1 cellular context compared by ENCODE assay signal in genomic region chr6:38702471-38703397, GRCh38.
TF ChIP-seq lines count a peak whose summit lies in the region.

Gene GLO1, minus strand, starts transcription at chr6:38703145. Its CDS starts 91 bp downstream, at chr6:38703054.

TF ChIP-seq in K562, 482 proteins besides CTCF, POLR2A, EP300 and RAD21 (continued from another document and continues in another):
- TF ChIP-seq, protein P1, sequence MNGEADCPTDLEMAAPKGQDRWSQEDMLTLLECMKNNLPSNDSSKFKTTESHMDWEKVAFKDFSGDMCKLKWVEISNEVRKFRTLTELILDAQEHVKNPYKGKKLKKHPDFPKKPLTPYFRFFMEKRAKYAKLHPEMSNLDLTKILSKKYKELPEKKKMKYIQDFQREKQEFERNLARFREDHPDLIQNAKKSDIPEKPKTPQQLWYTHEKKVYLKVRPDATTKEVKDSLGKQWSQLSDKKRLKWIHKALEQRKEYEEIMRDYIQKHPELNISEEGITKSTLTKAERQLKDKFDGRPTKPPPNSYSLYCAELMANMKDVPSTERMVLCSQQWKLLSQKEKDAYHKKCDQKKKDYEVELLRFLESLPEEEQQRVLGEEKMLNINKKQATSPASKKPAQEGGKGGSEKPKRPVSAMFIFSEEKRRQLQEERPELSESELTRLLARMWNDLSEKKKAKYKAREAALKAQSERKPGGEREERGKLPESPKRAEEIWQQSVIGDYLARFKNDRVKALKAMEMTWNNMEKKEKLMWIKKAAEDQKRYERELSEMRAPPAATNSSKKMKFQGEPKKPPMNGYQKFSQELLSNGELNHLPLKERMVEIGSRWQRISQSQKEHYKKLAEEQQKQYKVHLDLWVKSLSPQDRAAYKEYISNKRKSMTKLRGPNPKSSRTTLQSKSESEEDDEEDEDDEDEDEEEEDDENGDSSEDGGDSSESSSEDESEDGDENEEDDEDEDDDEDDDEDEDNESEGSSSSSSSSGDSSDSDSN (IDR thresholded peaks at IDR 0.05; ENCODE audit: borderline replicate concordance in 1 of 2, low read depth in 2 of 2, low read length in 2 of 2): no peak
- TF ChIP-seq YBX1 (IDR thresholded peaks at IDR 0.05) (no peak), CBFA2T2 (conservative IDR thresholded peaks at IDR 0.05) (no peak), ZBTB17 (CRISPR knock-in tag; IDR thresholded peaks at IDR 0.05) (peak; percentile 77), CBX5 (IDR thresholded peaks at IDR 0.05; ENCODE audit: borderline replicate concordance, low read depth) (no peak), DIDO1 (tag; IDR thresholded peaks at IDR 0.05; ENCODE audit: low read depth) (no peak), IFI16 (CRISPR knock-in tag; IDR thresholded peaks at IDR 0.05) (no peak), SAFB (IDR thresholded peaks at IDR 0.05; ENCODE audit: borderline replicate concordance, low read depth, low read length) (0 out of 2 replicates have a peak, but pooled peaks have one; percentile 19), GTF2A2 (tag; IDR thresholded peaks at IDR 0.05) (peak; percentile 66), ZNF507 (tag; conservative IDR thresholded peaks at IDR 0.05) (no peak), ZNF431 (CRISPR knock-in tag; IDR thresholded peaks at IDR 0.05) (peak; percentile 72), ZNF696 (CRISPR knock-in tag; conservative IDR thresholded peaks at IDR 0.05) (peak; percentile 57; the same call in 1 of the 2 replicates), CHAMP1 (IDR thresholded peaks at IDR 0.05) (0 out of 2 replicates have a peak, but pooled peaks have one; percentile 53), ZBTB1 (CRISPR knock-in tag; IDR thresholded peaks at IDR 0.05; ENCODE audit: borderline replicate concordance, low read depth) (no peak), SOX6 (IDR thresholded peaks at IDR 0.05) (peak; percentile 12; the same call in 1 of the 2 replicates), JUNB (CRISPR knock-in tag; conservative IDR thresholded peaks at IDR 0.05) (no peak), TCFL5 (CRISPR knock-in tag; conservative IDR thresholded peaks at IDR 0.05) (no peak), E2F4 (CRISPR knock-in tag; IDR thresholded peaks at IDR 0.05; ENCODE audit: low read depth) (peak; percentile 84), U2AF2 (optimal IDR thresholded peaks at IDR 0.05; ENCODE audit: low read depth, low read length) (no peak), BDP1 (IDR thresholded peaks at IDR 0.05; ENCODE audit: insufficient read depth, insufficient read length) (no peak), SNIP1 (IDR thresholded peaks at IDR 0.05; ENCODE audit: low read depth) (peak; percentile 93), ZNF449 (CRISPR knock-in tag; IDR thresholded peaks at IDR 0.05) (no peak), TAF7 (tag; IDR thresholded peaks at IDR 0.05) (peak; percentile 93), KHSRP (IDR thresholded peaks at IDR 0.05) (no peak), NCOA2 (IDR thresholded peaks at IDR 0.05; ENCODE audit: partially characterized antibody in 2 of 2) (no peak), GABPB1 (CRISPR knock-in tag; IDR thresholded peaks at IDR 0.05) (peak; percentile 80), DACH1 (IDR thresholded peaks at IDR 0.05; ENCODE audit: partially characterized antibody) (no peak), MEF2D (tag; conservative IDR thresholded peaks at IDR 0.05; ENCODE audit: low read depth) (no peak), NFATC3 (IDR thresholded peaks at IDR 0.05) (no peak), ZKSCAN8 (CRISPR knock-in tag; IDR thresholded peaks at IDR 0.05) (no peak)
- TF ChIP-seq, protein P2, sequence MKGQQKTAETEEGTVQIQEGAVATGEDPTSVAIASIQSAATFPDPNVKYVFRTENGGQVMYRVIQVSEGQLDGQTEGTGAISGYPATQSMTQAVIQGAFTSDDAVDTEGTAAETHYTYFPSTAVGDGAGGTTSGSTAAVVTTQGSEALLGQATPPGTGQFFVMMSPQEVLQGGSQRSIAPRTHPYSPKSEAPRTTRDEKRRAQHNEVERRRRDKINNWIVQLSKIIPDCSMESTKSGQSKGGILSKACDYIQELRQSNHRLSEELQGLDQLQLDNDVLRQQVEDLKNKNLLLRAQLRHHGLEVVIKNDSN (CRISPR knock-in tag; IDR thresholded peaks at IDR 0.05): no peak
- TF ChIP-seq, protein P3, sequence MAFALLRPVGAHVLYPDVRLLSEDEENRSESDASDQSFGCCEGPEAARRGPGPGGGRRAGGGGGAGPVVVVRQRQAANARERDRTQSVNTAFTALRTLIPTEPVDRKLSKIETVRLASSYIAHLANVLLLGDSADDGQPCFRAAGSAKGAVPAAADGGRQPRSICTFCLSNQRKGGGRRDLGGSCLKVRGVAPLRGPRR (CRISPR knock-in tag; IDR thresholded peaks at IDR 0.05): no peak
- TF ChIP-seq, protein P4, sequence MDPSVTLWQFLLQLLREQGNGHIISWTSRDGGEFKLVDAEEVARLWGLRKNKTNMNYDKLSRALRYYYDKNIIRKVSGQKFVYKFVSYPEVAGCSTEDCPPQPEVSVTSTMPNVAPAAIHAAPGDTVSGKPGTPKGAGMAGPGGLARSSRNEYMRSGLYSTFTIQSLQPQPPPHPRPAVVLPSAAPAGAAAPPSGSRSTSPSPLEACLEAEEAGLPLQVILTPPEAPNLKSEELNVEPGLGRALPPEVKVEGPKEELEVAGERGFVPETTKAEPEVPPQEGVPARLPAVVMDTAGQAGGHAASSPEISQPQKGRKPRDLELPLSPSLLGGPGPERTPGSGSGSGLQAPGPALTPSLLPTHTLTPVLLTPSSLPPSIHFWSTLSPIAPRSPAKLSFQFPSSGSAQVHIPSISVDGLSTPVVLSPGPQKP (CRISPR knock-in tag; IDR thresholded peaks at IDR 0.05): no peak
- TF ChIP-seq, protein P5, sequence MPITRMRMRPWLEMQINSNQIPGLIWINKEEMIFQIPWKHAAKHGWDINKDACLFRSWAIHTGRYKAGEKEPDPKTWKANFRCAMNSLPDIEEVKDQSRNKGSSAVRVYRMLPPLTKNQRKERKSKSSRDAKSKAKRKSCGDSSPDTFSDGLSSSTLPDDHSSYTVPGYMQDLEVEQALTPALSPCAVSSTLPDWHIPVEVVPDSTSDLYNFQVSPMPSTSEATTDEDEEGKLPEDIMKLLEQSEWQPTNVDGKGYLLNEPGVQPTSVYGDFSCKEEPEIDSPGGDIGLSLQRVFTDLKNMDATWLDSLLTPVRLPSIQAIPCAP (CRISPR knock-in tag; IDR thresholded peaks at IDR 0.05; ENCODE audit: borderline replicate concordance): no peak
- TF ChIP-seq, protein P6, sequence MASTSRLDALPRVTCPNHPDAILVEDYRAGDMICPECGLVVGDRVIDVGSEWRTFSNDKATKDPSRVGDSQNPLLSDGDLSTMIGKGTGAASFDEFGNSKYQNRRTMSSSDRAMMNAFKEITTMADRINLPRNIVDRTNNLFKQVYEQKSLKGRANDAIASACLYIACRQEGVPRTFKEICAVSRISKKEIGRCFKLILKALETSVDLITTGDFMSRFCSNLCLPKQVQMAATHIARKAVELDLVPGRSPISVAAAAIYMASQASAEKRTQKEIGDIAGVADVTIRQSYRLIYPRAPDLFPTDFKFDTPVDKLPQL (IDR thresholded peaks at IDR 0.05; ENCODE audit: extremely low read depth, insufficient read length): peak; percentile 63
- TF ChIP-seq, protein P7, sequence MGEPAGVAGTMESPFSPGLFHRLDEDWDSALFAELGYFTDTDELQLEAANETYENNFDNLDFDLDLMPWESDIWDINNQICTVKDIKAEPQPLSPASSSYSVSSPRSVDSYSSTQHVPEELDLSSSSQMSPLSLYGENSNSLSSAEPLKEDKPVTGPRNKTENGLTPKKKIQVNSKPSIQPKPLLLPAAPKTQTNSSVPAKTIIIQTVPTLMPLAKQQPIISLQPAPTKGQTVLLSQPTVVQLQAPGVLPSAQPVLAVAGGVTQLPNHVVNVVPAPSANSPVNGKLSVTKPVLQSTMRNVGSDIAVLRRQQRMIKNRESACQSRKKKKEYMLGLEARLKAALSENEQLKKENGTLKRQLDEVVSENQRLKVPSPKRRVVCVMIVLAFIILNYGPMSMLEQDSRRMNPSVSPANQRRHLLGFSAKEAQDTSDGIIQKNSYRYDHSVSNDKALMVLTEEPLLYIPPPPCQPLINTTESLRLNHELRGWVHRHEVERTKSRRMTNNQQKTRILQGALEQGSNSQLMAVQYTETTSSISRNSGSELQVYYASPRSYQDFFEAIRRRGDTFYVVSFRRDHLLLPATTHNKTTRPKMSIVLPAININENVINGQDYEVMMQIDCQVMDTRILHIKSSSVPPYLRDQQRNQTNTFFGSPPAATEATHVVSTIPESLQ (CRISPR knock-in tag; IDR thresholded peaks at IDR 0.05): 0 out of 2 replicates have a peak, but pooled peaks have one; percentile 74
- TF ChIP-seq, protein P8, sequence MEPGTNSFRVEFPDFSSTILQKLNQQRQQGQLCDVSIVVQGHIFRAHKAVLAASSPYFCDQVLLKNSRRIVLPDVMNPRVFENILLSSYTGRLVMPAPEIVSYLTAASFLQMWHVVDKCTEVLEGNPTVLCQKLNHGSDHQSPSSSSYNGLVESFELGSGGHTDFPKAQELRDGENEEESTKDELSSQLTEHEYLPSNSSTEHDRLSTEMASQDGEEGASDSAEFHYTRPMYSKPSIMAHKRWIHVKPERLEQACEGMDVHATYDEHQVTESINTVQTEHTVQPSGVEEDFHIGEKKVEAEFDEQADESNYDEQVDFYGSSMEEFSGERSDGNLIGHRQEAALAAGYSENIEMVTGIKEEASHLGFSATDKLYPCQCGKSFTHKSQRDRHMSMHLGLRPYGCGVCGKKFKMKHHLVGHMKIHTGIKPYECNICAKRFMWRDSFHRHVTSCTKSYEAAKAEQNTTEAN (CRISPR knock-in tag; IDR thresholded peaks at IDR 0.05): no peak
